ENCODE assay signal across 8 cellular contexts in the genomic region with DNA sequence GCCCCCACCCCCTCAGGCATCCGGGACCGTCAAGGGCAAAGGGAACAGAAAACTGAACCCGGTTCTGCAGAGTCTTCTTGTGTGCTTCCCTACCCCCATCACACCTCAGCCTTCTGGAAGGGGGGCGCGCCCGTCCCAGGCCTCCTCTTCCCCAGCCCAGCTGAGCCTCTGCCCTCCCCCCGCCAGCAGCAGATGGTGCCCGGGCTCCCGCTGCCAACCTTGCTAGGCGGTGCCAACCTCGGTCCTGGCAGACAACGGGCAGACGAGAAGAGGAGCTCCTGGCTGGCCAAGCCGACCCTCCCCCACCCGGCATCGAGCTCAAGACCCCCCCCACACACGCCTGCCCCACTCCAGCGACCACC. TPM values are rescaled to one million over a fixed set of nuclear protein-coding genes. Genes with fewer than 3 reads are reported as not detected.
DNase-seq lines count a peak whose midpoint lies in the region; ATAC-seq and TF ChIP-seq lines count a peak whose summit lies in the region.

No MANE protein-coding gene starts in this region.

- peaks cover 29% of the 10 kb centered on the region for H3K9me3 Mint-ChIP-seq in glutamatergic neuron (ENCODE audit: unreplicated experiment)

- H3K27me3 ChIP-seq in skeletal muscle tissue (ENCODE audit: control insufficient read depth in 3 of 3, insufficient read depth in 3 of 3, low read length in 3 of 3), result peaks cover 20 to 40% (median 30%) of the 10 kb centered on the region in 3 donors

- DNase-seq in DMS153 treated with DMSO at 0.1 percent for 48 hours (lab: John Stamatoyannopoulos, UW; ENCODE audit: unreplicated experiment) (peak; percentile 63), DMS153 (lab: John Stamatoyannopoulos, UW) (no peak), NCI-H748 (lab: John Stamatoyannopoulos, UW; ENCODE audit: unreplicated experiment) (peak; percentile 75), glutamatergic neuron (no peak), NCI-H146 (lab: John Stamatoyannopoulos, UW) (no peak), ACHN (no peak)

- in situ Hi-C loops in ACHN (cut with HindIII; ENCODE audit: low pct_ligation_motif_present, low pct_unique_long_range_greater_than_20kb, low sequenced_read_pairs), result no loop called here

- no peaks in the 10 kb centered on the region for H3K9me3 ChIP-seq in skeletal muscle tissue (ENCODE audit: control insufficient read depth in 3 of 3, low read length in 3 of 3)

- peaks cover 65 to 95% (median 83%) of the 10 kb centered on the region in 3 donors for H3K4me1 ChIP-seq in skeletal muscle tissue (ENCODE audit: control insufficient read depth in 3 of 3, insufficient read depth in 3 of 3, low read length in 3 of 3)

- ATAC-seq in HG03025 (IDR thresholded peaks at IDR 0.05; ENCODE audit: low FRiP score, unreplicated experiment), result no peak

- TF ChIP-seq CTCF in glutamatergic neuron (IDR thresholded peaks at IDR 0.05; ENCODE audit: partially characterized antibody, unreplicated experiment), result no peak

- peak overlapping the region in 1 of 3 donors; percentile 16 for H3K9ac ChIP-seq in skeletal muscle tissue (ENCODE audit: low read depth in 1 of 3, low read length in 3 of 3)

- H3K36me3 ChIP-seq in skeletal muscle tissue (ENCODE audit: control insufficient read depth in 3 of 3, insufficient read depth in 3 of 3, low read length in 3 of 3), result peaks cover 19 to 22% (median 19%) of the 10 kb centered on the region in 3 donors

- peak overlapping the region; percentile 81 for H3K27ac Mint-ChIP-seq in glutamatergic neuron (ENCODE audit: unreplicated experiment)

- H3K4me3 ChIP-seq in skeletal muscle tissue (ENCODE audit: low read length in 3 of 3), result peak overlapping the region; percentile 37 to 45 (median 43)

- H3K4me1 Mint-ChIP-seq in glutamatergic neuron (ENCODE audit: low read depth, unreplicated experiment), result peaks cover 24% of the 10 kb centered on the region

- peaks cover 31% of the 10 kb centered on the region for H3K27me3 Mint-ChIP-seq in glutamatergic neuron (ENCODE audit: unreplicated experiment)

- no peaks in the 10 kb centered on the region for H3K36me3 Mint-ChIP-seq in glutamatergic neuron (ENCODE audit: unreplicated experiment)

- peak overlapping the region; percentile 98 for H3K4me3 Mint-ChIP-seq in glutamatergic neuron (ENCODE audit: unreplicated experiment)

- peak overlapping the region; percentile 44 for H3K27ac ChIP-seq in skeletal muscle tissue (ENCODE audit: low read depth, low read length)

RNA-seq across cellular contexts. Expression of a gene that starts 8.7 kb away (rescaled TPM):
- total RNA-seq in glutamatergic neuron (ENCODE audit: unreplicated experiment) (12.1 TPM), skeletal muscle tissue (166 TPM)

RNA-seq across cellular contexts. Expression of a gene that starts 12.8 kb away (rescaled TPM):
- 165 TPM for total RNA-seq in glutamatergic neuron (ENCODE audit: unreplicated experiment)
- total RNA-seq in skeletal muscle tissue, result 91.3 TPM

RNA-seq across cellular contexts. Expression of a gene that starts 25.7 kb away (rescaled TPM):
- total RNA-seq in glutamatergic neuron (ENCODE audit: unreplicated experiment) (10.5 TPM), skeletal muscle tissue (not detected)

Comparison
In these comparisons a context has a peak if more than half of its experiments do, and no peak if none do; other contexts are left out.
1. DNase-seq: peak in DMS153 treated with DMSO at 0.1 percent for 48 hours (single experiment) and NCI-H748 (single experiment); none in DMS153 (single experiment), glutamatergic neuron (single experiment), NCI-H146 (single experiment) and ACHN (single experiment).
2. RNA of a gene that starts 8.7 kb away (total RNA-seq): 166 TPM in skeletal muscle tissue (single experiment); 12.1 TPM in glutamatergic neuron (single experiment); every median in the first group is over 10 times any median in the second.
3. RNA of a gene that starts 25.7 kb away (total RNA-seq): 10.5 TPM in glutamatergic neuron (single experiment); not detected in skeletal muscle tissue (single experiment); every median in the first group is over 10 times any median in the second.